8 cellular contexts compared by ENCODE assay signal in genomic region chr22:43945632-43946390, GRCh38. TPM values are rescaled to one million over a fixed set of nuclear protein-coding genes. Genes with fewer than 3 reads are reported as not detected.
DNase-seq lines count a peak whose midpoint lies in the region; TF ChIP-seq lines count a peak whose summit lies in the region.

No MANE protein-coding gene starts in this region.

- peak; percentile 12 for DNase-seq in NCI-H1436 (lab: John Stamatoyannopoulos, UW)
- DNase-seq in NCI-H1436 treated with DMSO at 0.1 percent for 48 hours (lab: John Stamatoyannopoulos, UW): no peak
- peak; percentile 46 for DNase-seq in NCI-H2196 treated with DMSO at 0.1 percent for 48 hours (lab: John Stamatoyannopoulos, UW; ENCODE audit: unreplicated experiment)
- DNase-seq in activated CD4-positive, alpha-beta T cell treated with anti-CD3 and anti-CD28 coated beads for 4 hours: peak; percentile 55 to 71
- no peak for DNase-seq in coronary artery (ENCODE audit: low spot score)
- peak; percentile 73 to 74 for DNase-seq in lung microvascular endothelial cell (ENCODE audit: low read depth in 2 of 2)
- DNase-seq in stimulated activated CD8-positive, alpha-beta memory T cell treated with anti-CD3 and anti-CD28 coated beads, Interleukin-4, amount 100 ng/mL, for 4 hours (ENCODE audit: low read depth in 2 of 2, low spot score in 1 of 2): peak; percentile 25 to 41
- no peak for DNase-seq in NCI-H2171 treated with DMSO at 0.1 percent for 48 hours (lab: John Stamatoyannopoulos, UW)

- no peak overlapping the region for H3K27ac ChIP-seq in coronary artery

- no peak overlapping the region for H3K4me3 ChIP-seq in coronary artery

- peak; percentile 12 for TF ChIP-seq CTCF in coronary artery (IDR thresholded peaks at IDR 0.05)

RNA-seq across cellular contexts. Expression of gene SAMM50, which starts 9.4 kb away (rescaled TPM):
- 32.7 and 38.1 TPM in 2 replicates for total RNA-seq in lung microvascular endothelial cell

RNA-seq across cellular contexts. Expression of gene PNPLA3, which starts 22.2 kb away (rescaled TPM):
- total RNA-seq in lung microvascular endothelial cell: 0.60 and 1.1 TPM in 2 replicates

RNA-seq across cellular contexts. Expression of gene PNPLA5, which starts 54.0 kb away (rescaled TPM):
- total RNA-seq in lung microvascular endothelial cell: not detected in 2 replicates

Comparison
In these comparisons a context has a peak if more than half of its experiments do, and no peak if none do; other contexts are left out.
1. DNase-seq: peak in NCI-H1436 (single experiment), NCI-H2196 treated with DMSO at 0.1 percent for 48 hours (single experiment), activated CD4-positive, alpha-beta T cell treated with anti-CD3 and anti-CD28 coated beads for 4 hours (2 of 2), lung microvascular endothelial cell (2 of 2) and stimulated activated CD8-positive, alpha-beta memory T cell treated with anti-CD3 and anti-CD28 coated beads, Interleukin-4, amount 100 ng/mL, for 4 hours (2 of 2); none in NCI-H1436 treated with DMSO at 0.1 percent for 48 hours (single experiment), coronary artery (single experiment) and NCI-H2171 treated with DMSO at 0.1 percent for 48 hours (single experiment).